Comparison of ENCODE assay signal across 8 cellular contexts in genomic region chr5:80255752-80256479, GRCh38. TPM values are rescaled to one million over a fixed set of nuclear protein-coding genes. Genes with fewer than 3 reads are reported as not detected.
A peak's percentile ranks its signal among the peaks of the same experiment; 100 is the strongest.
DNase-seq lines count a peak whose midpoint lies in the region; ATAC-seq and TF ChIP-seq lines count a peak whose summit lies in the region.

Gene SERINC5 (minus strand): TSS chr5:80256048. CDS start chr5:80255922, 126 bp downstream.

- ATAC-seq in GM18873 (IDR thresholded peaks at IDR 0.05; ENCODE audit: low FRiP score, unreplicated experiment) (peak; percentile 85), HG03135 (IDR thresholded peaks at IDR 0.05; ENCODE audit: unreplicated experiment) (peak; percentile 83)

- H3K27me3 ChIP-seq in mucosa of stomach (ENCODE audit: control insufficient read depth, insufficient read depth, low read length), result no peaks in the 10 kb centered on the region

- H3K9me3 ChIP-seq in OCI-LY7 (ENCODE audit: low read length) (no peaks in the 10 kb centered on the region), mucosa of stomach (ENCODE audit: control insufficient read depth, low read length) (no peaks in the 10 kb centered on the region)

- intact Hi-C loops in OCI-LY7 (cut with micrococcal nuclease; ENCODE audit: unreplicated experiment), result loop anchor here (1.0 to 10.0 kb wide), 2 partner anchors 64 to 271 kb away; no protein-coding TSS in a partner anchor

- H3K4me1 ChIP-seq in OCI-LY7 (ENCODE audit: insufficient read depth, low read length, poor library complexity, severe bottlenecking) (peaks cover 40% of the 10 kb centered on the region), mucosa of stomach (ENCODE audit: control insufficient read depth, insufficient read depth, low read length) (peaks cover 42% of the 10 kb centered on the region)

- CTCF ChIA-PET in OCI-LY7 (lab: Charles Lee; ENCODE audit: unreplicated experiment), result interaction anchor here (0.7 to 1.1 kb wide), 2 partner anchors 39 to 366 kb away, joined by 3 to 10 read pairs; no protein-coding TSS in a partner anchor

- H3K4me3 ChIP-seq in AG09309 (ENCODE audit: control insufficient read depth, low read depth, low read length), result peak within 1 kb of the TSS; percentile 67
- peak within 1 kb of the TSS; percentile 88 for H3K4me3 ChIP-seq in OCI-LY7 (ENCODE audit: low read depth, low read length, poor library complexity, severe bottlenecking)
- peak within 1 kb of the TSS; percentile 91 for H3K4me3 ChIP-seq in epithelial cell of proximal tubule (ENCODE audit: low read depth, low read length)
- H3K4me3 ChIP-seq in mucosa of stomach (ENCODE audit: low read length), result peak within 1 kb of the TSS; percentile 96

- H2AFZ ChIP-seq in OCI-LY7 (ENCODE audit: low read length), result peak within 1 kb of the TSS; percentile 48

- POLR2A ChIA-PET in OCI-LY7 (lab: Charles Lee), result interaction anchor here (0.6 to 5.5 kb wide), 17 partner anchors 10 to 993 kb away, joined by 3 to 62 read pairs (median 4); no protein-coding TSS in a partner anchor

- H3K4me2 ChIP-seq in OCI-LY7 (ENCODE audit: low read length), result peak within 1 kb of the TSS; percentile 84

- H3K9me2 ChIP-seq in OCI-LY7 (ENCODE audit: insufficient read depth, low read length), result no peaks in the 10 kb centered on the region

- H3K27ac ChIP-seq in OCI-LY7 (ENCODE audit: low read depth, low read length, poor library complexity, severe bottlenecking), result peak within 1 kb of the TSS; percentile 72

- TF ChIP-seq CTCF in AG09309 (IDR thresholded peaks at IDR 0.05; ENCODE audit: control insufficient read depth, insufficient read depth, low read depth, low read length, missing control alignments) (no peak), OCI-LY7 (conservative IDR thresholded peaks at IDR 0.05; ENCODE audit: low read length) (no peak), epithelial cell of proximal tubule (conservative IDR thresholded peaks at IDR 0.05; ENCODE audit: low read depth, low read length) (no peak)

- H3K36me3 ChIP-seq in OCI-LY7 (ENCODE audit: insufficient read depth, low read length) (peaks cover 7% of the 10 kb centered on the region; the same call in 1 of the 2 replicates), mucosa of stomach (ENCODE audit: control insufficient read depth, insufficient read depth, low read length) (no peaks in the 10 kb centered on the region)

- H3K79me2 ChIP-seq in OCI-LY7 (ENCODE audit: insufficient read depth, low read depth, low read length), result peaks cover 60% of the 10 kb centered on the region

- peaks cover 24% of the 10 kb centered on the region; the same call in 1 of the 2 replicates for H4K20me1 ChIP-seq in OCI-LY7 (ENCODE audit: insufficient read depth, low read length)

- DNase-seq in AG09309 (ENCODE audit: low read depth) (no peak), OCI-LY7 (ENCODE audit: low spot score) (peak; percentile 89), activated T-cell treated with anti-CD3 and anti-CD28 coated beads for 4 hours (peak; percentile 74), epithelial cell of proximal tubule (ENCODE audit: low read depth) (no peak)
- DNase-seq in stimulated activated CD8-positive, alpha-beta memory T cell treated with anti-CD3 and anti-CD28 coated beads, Interleukin-4, amount 100 ng/mL, for 48 hours, result peak; percentile 88

- peak within 1 kb of the TSS; percentile 89 for H3K9ac ChIP-seq in mucosa of stomach (ENCODE audit: low read length)

- no TSS peak for BruUV-seq in OCI-LY7 (replicated peaks; lab: Mats Ljungman, UMichigan)

RNA-seq across cellular contexts. Expression of gene SERINC5, which starts in this region (rescaled TPM):
- total RNA-seq in OCI-LY7 (2014; rRNA removed; shearing (Covaris generic)), result 21.6 and 31.2 TPM in 2 replicates
- total RNA-seq in OCI-LY7 (2022) (87.9 and 92.1 TPM in 2 replicates), epithelial cell of proximal tubule (6.9 and 7.1 TPM in 2 replicates)

Comparison
In these comparisons a context has a peak if more than half of its experiments do, and no peak if none do; other contexts are left out.
1. DNase-seq: peak in OCI-LY7 (single experiment), activated T-cell treated with anti-CD3 and anti-CD28 coated beads for 4 hours (single experiment) and stimulated activated CD8-positive, alpha-beta memory T cell treated with anti-CD3 and anti-CD28 coated beads, Interleukin-4, amount 100 ng/mL, for 48 hours (single experiment); none in AG09309 (single experiment) and epithelial cell of proximal tubule (single experiment).
2. Peak in every context shown above with its lines, with median percentiles within 50 percentile points of each other: H3K4me3 ChIP-seq.